Comparison of ENCODE assay signal across 20 cellular contexts in genomic region chr18:23924813-23925212, GRCh38.
A peak's percentile ranks its signal among the peaks of the same experiment; 100 is the strongest.
DNase-seq lines count a peak whose midpoint lies in the region; ATAC-seq and TF ChIP-seq lines count a peak whose summit lies in the region.
"Had no signal": no experiment of that assay in that cellular context is flagged by ENCODE, and none has a peak within 500 bp of the region (broad histone marks: within the 10 kb centered on the region; RNA-seq: fewer than 3 reads in every experiment).

No MANE protein-coding gene starts in this region.

- TF ChIP-seq CTCF in SK-N-SH (IDR thresholded peaks at IDR 0.05) (no peak), fibroblast of the aortic adventitia (IDR thresholded peaks at IDR 0.05; ENCODE audit: insufficient read depth, low read length) (no peak)

- H3K4me2 ChIP-seq in SK-N-SH, result no peak overlapping the region

- CTCF ChIA-PET in SK-N-SH (lab: Yijun Ruan, JAX), result interaction anchor here (0.7 to 1.6 kb wide), 3 partner anchors 14 to 916 kb away, joined by 3 read pairs; no protein-coding TSS in a partner anchor

- peaks cover 22% of the 10 kb centered on the region for H3F3A ChIP-seq in SK-N-SH (replicated peaks; ENCODE audit: insufficient read depth)

- H3K4me3 ChIP-seq in SK-N-SH (ENCODE audit: low read depth in 2 of 2, low read length in 1 of 2) (no peak overlapping the region), SJCRH30 (no peak overlapping the region), fibroblast of the aortic adventitia (ENCODE audit: low read depth, low read length) (no peak overlapping the region)
- H3K4me3 ChIP-seq: left lung, psoas muscle had no signal

- H3K27ac ChIP-seq in SK-N-SH (ENCODE audit: low read depth in 2 of 2, low read length in 1 of 2) (no peak overlapping the region), SJCRH30 (no peak overlapping the region)
- H3K27ac ChIP-seq: 22Rv1, left lung, psoas muscle had no signal

- H3K9me3 ChIP-seq in SK-N-SH (no peaks in the 10 kb centered on the region), SJCRH30 (replicated peaks) (no peaks in the 10 kb centered on the region)
- H3K9me3 ChIP-seq: left lung, psoas muscle had no signal

- no peak overlapping the region for H3K9ac ChIP-seq in SK-N-SH

- no peak for DNase-seq in SK-N-SH
- peak; percentile 18 to 20 for DNase-seq in SJCRH30
- peak; percentile 65 for DNase-seq in fibroblast of the aortic adventitia (ENCODE audit: low read depth)
- no peak for DNase-seq in NCI-H146 treated with DMSO at 0.1 percent for 48 hours (lab: John Stamatoyannopoulos, UW; ENCODE audit: unreplicated experiment)
- DNase-seq in SIG-M5 (lab: John Stamatoyannopoulos, UW), result no peak
- no peak for DNase-seq in NAMALWA (ENCODE audit: low spot score)
- DNase-seq: activated CD4-positive, alpha-beta T cell treated with anti-CD3 and anti-CD28 coated beads for 36 hours; activated CD8-positive, alpha-beta memory T cell treated with anti-CD3 and anti-CD28 coated beads, Interleukin-2, amount 50 U/mL, for 48 hours; CD4-positive, alpha-beta memory T cell; hippocampal formation; left lung; naive thymus-derived CD4-positive, alpha-beta T cell; NCI-H2081 treated with DMSO at 0.1 percent for 48 hours; NCI-H69; psoas muscle; T-helper 2 cell had no signal

- H3K36me3 ChIP-seq in SK-N-SH (replicated peaks in 1 of 2; ENCODE audit: control insufficient read depth in 1 of 2, insufficient read depth in 2 of 2, low read length in 1 of 2) (no peaks in the 10 kb centered on the region), SJCRH30 (no peaks in the 10 kb centered on the region)
- H3K36me3 ChIP-seq: left lung had no signal

- ATAC-seq in SK-N-SH treated with all-trans-retinoic acid at 6 μM for 48 hours, result no peak
- ATAC-seq in HG03565 (IDR thresholded peaks at IDR 0.05; ENCODE audit: unreplicated experiment), result no peak
- ATAC-seq: activated CD4-positive, alpha-beta T cell treated with anti-CD3 and anti-CD28 coated beads for 36 hours; left lung; naive thymus-derived CD4-positive, alpha-beta T cell; Panc1 had no signal

- no peak overlapping the region for H2AFZ ChIP-seq in SK-N-SH (ENCODE audit: low read depth)

- TF ChIP-seq RAD21 in SK-N-SH (IDR thresholded peaks at IDR 0.05; ENCODE audit: low read length), result no peak

- 100% methylated on average over 1 of the region's 1 CpG for WGBS in SK-N-SH (ENCODE audit: low lambda C conversion rate)

- no peaks in the 10 kb centered on the region for H4K20me1 ChIP-seq in SK-N-SH (ENCODE audit: insufficient read depth)

- H3K79me2 ChIP-seq in SK-N-SH (ENCODE audit: insufficient read depth), result no peaks in the 10 kb centered on the region

- peaks cover 21 to 22% of the 10 kb centered on the region in 2 experiments; a peak in 3 of 4 replicates for H3K4me1 ChIP-seq in SK-N-SH (ENCODE audit: control insufficient read depth in 1 of 2, insufficient read depth in 2 of 2, low read depth in 1 of 2, low read length in 1 of 2)
- H3K4me1 ChIP-seq in SJCRH30, result no peaks in the 10 kb centered on the region
- H3K4me1 ChIP-seq: left lung, psoas muscle had no signal

- H3K27me3 ChIP-seq in SK-N-SH (ENCODE audit: insufficient read depth) (no peaks in the 10 kb centered on the region), SJCRH30 (no peaks in the 10 kb centered on the region)

- TF ChIP-seq EP300 in SK-N-SH (IDR thresholded peaks at IDR 0.05; ENCODE audit: borderline replicate concordance in 1 of 2, low read depth in 1 of 2, low read length in 1 of 2), result no peak

- POLR2A ChIA-PET in SK-N-SH (lab: Yijun Ruan, JAX), result no interaction called here

- H3K9me2 ChIP-seq in SK-N-SH, result no peaks in the 10 kb centered on the region

TF ChIP-seq in SK-N-SH, 30 proteins besides CTCF, POLR2A, EP300 and RAD21 (continues in another document):
- TF ChIP-seq SIN3A (IDR thresholded peaks at IDR 0.05; ENCODE audit: borderline replicate concordance, low read depth, low read length) (no peak), NFIC (IDR thresholded peaks at IDR 0.05; ENCODE audit: borderline replicate concordance) (0 out of 2 replicates have a peak, but pooled peaks have one; percentile 17), ELF1 (IDR thresholded peaks at IDR 0.05) (no peak), YY1 (IDR thresholded peaks at IDR 0.05; ENCODE audit: low read depth) (no peak), MXI1 (IDR thresholded peaks at IDR 0.05; ENCODE audit: low read depth, low read length) (no peak), RFX5 (IDR thresholded peaks at IDR 0.05; ENCODE audit: low read length) (no peak), FOXM1 (IDR thresholded peaks at IDR 0.05; ENCODE audit: low read depth) (no peak), MEF2A (IDR thresholded peaks at IDR 0.05; ENCODE audit: borderline replicate concordance, low read depth) (no peak), PBX3 (IDR thresholded peaks at IDR 0.05) (peak; percentile 22; the same call in 1 of the 2 replicates)

TF ChIP-seq in SK-N-SH treated with all-trans-retinoic acid at 6 μM for 48 hours, 23 proteins besides CTCF, POLR2A, EP300 and RAD21:
- TF ChIP-seq RARB (CRISPR knock-in tag; IDR thresholded peaks at IDR 0.05) (no peak), PATZ1 (CRISPR knock-in tag; IDR thresholded peaks at IDR 0.05; ENCODE audit: borderline replicate concordance) (no peak), ZNF8 (CRISPR knock-in tag; IDR thresholded peaks at IDR 0.05) (no peak), ZNF70 (CRISPR knock-in tag; IDR thresholded peaks at IDR 0.05) (no peak), PPARA (CRISPR knock-in tag; IDR thresholded peaks at IDR 0.05; ENCODE audit: borderline replicate concordance) (no peak), ZC3H10 (CRISPR knock-in tag; IDR thresholded peaks at IDR 0.05) (no peak)

Comparison
In these comparisons a context has a peak if more than half of its experiments do, and no peak if none do; other contexts are left out.
1. DNase-seq: peak in SJCRH30 (2 of 2) and fibroblast of the aortic adventitia (single experiment); none in SK-N-SH (single experiment), NCI-H146 treated with DMSO at 0.1 percent for 48 hours (single experiment), SIG-M5 (single experiment) and NAMALWA (single experiment).